8 cellular contexts compared by ENCODE assay signal in the genomic region with DNA sequence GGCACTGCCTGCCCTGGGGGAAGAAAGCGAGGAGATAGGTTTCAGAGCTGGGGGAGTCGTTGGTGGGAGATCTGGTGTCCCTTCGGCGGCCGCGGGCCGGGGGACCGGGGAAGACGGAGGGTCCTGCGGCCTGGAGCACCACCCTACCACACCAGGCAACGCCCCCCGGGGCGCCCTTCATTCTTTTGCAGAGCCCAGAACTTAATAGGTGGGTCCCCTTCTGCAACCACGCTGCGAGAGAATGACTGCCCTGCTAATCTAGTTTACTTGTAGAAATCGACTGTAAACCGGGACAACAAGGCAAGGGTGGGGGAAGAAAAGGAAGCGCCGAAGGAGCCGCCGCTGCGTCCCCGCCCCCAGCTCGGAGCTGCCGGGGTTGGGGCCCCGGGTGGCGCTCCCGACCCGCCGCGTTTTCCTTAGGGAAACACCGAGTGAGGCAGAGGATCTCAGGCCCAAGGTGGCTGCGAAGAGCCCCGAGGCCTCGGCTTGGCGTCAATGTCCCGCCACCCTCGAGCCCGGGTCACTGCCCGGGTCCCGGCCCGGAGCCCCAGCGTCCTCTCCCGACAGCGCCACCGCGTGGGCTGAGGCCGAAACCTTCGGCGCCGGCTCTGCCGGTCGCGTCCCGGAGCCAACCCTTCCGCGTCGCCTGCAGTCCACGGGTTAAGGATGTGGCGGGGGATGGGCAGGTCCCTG. TPM values are rescaled to one million over a fixed set of nuclear protein-coding genes. Genes with fewer than 3 reads are reported as not detected.
A peak's percentile ranks its signal among the peaks of the same experiment; 100 is the strongest.
DNase-seq lines count a peak whose midpoint lies in the region; ATAC-seq, FAIRE-seq and TF ChIP-seq lines count a peak whose summit lies in the region.

No MANE protein-coding gene starts in this region.

- FAIRE-seq in H54 (lab: Jason Lieb, UNC): peak; percentile 30

- peaks cover 53% of the 10 kb centered on the region for H3K27me3 ChIP-seq in DOHH2 (ENCODE audit: control insufficient read depth, low read length)

- H3K27ac Mint-ChIP-seq in activated naive CD8-positive, alpha-beta T cell treated with anti-CD3 and anti-CD28 coated beads, Interleukin-2, amount 10 ng/mL, durations not matched to agents 7 days and 5 days: peak overlapping the region; percentile 38
- H3K27ac Mint-ChIP-seq in osteocyte (ENCODE audit: unreplicated experiment): no peak overlapping the region

- H3K27ac ChIP-seq in DOHH2 (ENCODE audit: low read depth, low read length): no peak overlapping the region

- H3K9me3 ChIP-seq in DOHH2 (ENCODE audit: control insufficient read depth, insufficient read depth, low read length): no peaks in the 10 kb centered on the region

- peak; percentile 38 for TF ChIP-seq CTCF in DOHH2 (IDR thresholded peaks at IDR 0.05; ENCODE audit: low read depth, low read length, poor library complexity, severe bottlenecking)
- peak; percentile 94 for TF ChIP-seq CTCF in osteocyte (IDR thresholded peaks at IDR 0.05)

- peak overlapping the region; percentile 39 for H3K4me3 Mint-ChIP-seq in activated naive CD8-positive, alpha-beta T cell treated with anti-CD3 and anti-CD28 coated beads, Interleukin-2, amount 10 ng/mL, durations not matched to agents 7 days and 5 days
- peak overlapping the region; percentile 71 for H3K4me3 Mint-ChIP-seq in osteocyte (ENCODE audit: unreplicated experiment)

- DNase-seq in H54 (ENCODE audit: insufficient read length, low spot score) (peak; percentile 95), NCI-H526 treated with DMSO at 0.1 percent for 48 hours (lab: John Stamatoyannopoulos, UW) (peak; percentile 18), cardiac septum (ENCODE audit: low spot score) (peak; percentile 85), osteocyte (ENCODE audit: extremely low spot score, unreplicated experiment) (peak; percentile 91), GM19240 (ENCODE audit: insufficient read length, low spot score) (no peak)
- peak; percentile 79 for DNase-seq in activated naive CD8-positive, alpha-beta T cell treated with anti-CD3 and anti-CD28 coated beads, Interleukin-2, amount 10 ng/mL, durations not matched to agents 7 days and 5 days

- H3K4me3 ChIP-seq in DOHH2 (ENCODE audit: low read length): no peak overlapping the region

- H3K79me2 ChIP-seq in DOHH2 (ENCODE audit: control insufficient read depth, low read length): no peaks in the 10 kb centered on the region

- intact Hi-C loops in cardiac septum (cut with DNase I): no loop called here

- peaks cover 6% of the 10 kb centered on the region; the same call in 1 of the 2 replicates for H3K4me1 ChIP-seq in DOHH2 (ENCODE audit: control insufficient read depth, low read length)

- POLR2A ChIA-PET in activated naive CD8-positive, alpha-beta T cell treated with anti-CD3 and anti-CD28 coated beads, Interleukin-2, amount 10 ng/mL, durations not matched to agents 7 days and 5 days (lab: Charles Lee): no interaction called here

- no peaks in the 10 kb centered on the region for H3K36me3 ChIP-seq in DOHH2 (ENCODE audit: control insufficient read depth, low read length)

- peaks cover 2% of the 10 kb centered on the region for H3K36me3 Mint-ChIP-seq in activated naive CD8-positive, alpha-beta T cell treated with anti-CD3 and anti-CD28 coated beads, Interleukin-2, amount 10 ng/mL, durations not matched to agents 7 days and 5 days
- H3K36me3 Mint-ChIP-seq in osteocyte (ENCODE audit: unreplicated experiment): peaks cover 2% of the 10 kb centered on the region

- no peaks in the 10 kb centered on the region; the same call in none of the 2 replicates for H3F3A ChIP-seq in DOHH2 (ENCODE audit: control insufficient read depth, insufficient read depth)

- peak; percentile 51 for ATAC-seq in activated naive CD8-positive, alpha-beta T cell treated with anti-CD3 and anti-CD28 coated beads, Interleukin-2, amount 10 ng/mL, durations not matched to agents 7 days and 5 days (ENCODE audit: low read depth)
- ATAC-seq in GM18909 (IDR thresholded peaks at IDR 0.05; ENCODE audit: poor library complexity, unreplicated experiment): no peak

- 0 out of 2 replicates have a peak, but pooled peaks have one; percentile 9 for TF ChIP-seq POLR2A in H54 (IDR thresholded peaks at IDR 0.05; ENCODE audit: low read depth, low read length)

- peaks cover 2% of the 10 kb centered on the region for H3K9me3 Mint-ChIP-seq in activated naive CD8-positive, alpha-beta T cell treated with anti-CD3 and anti-CD28 coated beads, Interleukin-2, amount 10 ng/mL, durations not matched to agents 7 days and 5 days
- no peaks in the 10 kb centered on the region for H3K9me3 Mint-ChIP-seq in osteocyte (ENCODE audit: unreplicated experiment)

- H4K20me1 ChIP-seq in DOHH2 (ENCODE audit: control insufficient read depth, insufficient read depth, low read depth, low read length): no peaks in the 10 kb centered on the region

- H3K27me3 Mint-ChIP-seq in activated naive CD8-positive, alpha-beta T cell treated with anti-CD3 and anti-CD28 coated beads, Interleukin-2, amount 10 ng/mL, durations not matched to agents 7 days and 5 days: peaks cover 76% of the 10 kb centered on the region
- peaks cover 72% of the 10 kb centered on the region for H3K27me3 Mint-ChIP-seq in osteocyte (ENCODE audit: unreplicated experiment)

- no peak overlapping the region for H3K4me2 ChIP-seq in DOHH2 (ENCODE audit: low read length)

- no peaks in the 10 kb centered on the region for H3K9me2 ChIP-seq in DOHH2 (replicated peaks; ENCODE audit: control insufficient read depth, low read length)

- H3K4me1 Mint-ChIP-seq in activated naive CD8-positive, alpha-beta T cell treated with anti-CD3 and anti-CD28 coated beads, Interleukin-2, amount 10 ng/mL, durations not matched to agents 7 days and 5 days: peaks cover 20% of the 10 kb centered on the region
- H3K4me1 Mint-ChIP-seq in osteocyte (ENCODE audit: unreplicated experiment): peaks cover 26% of the 10 kb centered on the region

RNA-seq across cellular contexts. Expression of gene SATB2, which starts 5.4 kb away (rescaled TPM):
- under 1 TPM; 0.06 to 0.11 TPM for total RNA-seq in activated naive CD8-positive, alpha-beta T cell treated with anti-CD3 and anti-CD28 coated beads, Interleukin-2, amount 10 ng/mL, durations not matched to agents 7 days and 5 days
- total RNA-seq in cardiac septum (1.5 TPM), osteocyte (11.6 and 12.8 TPM in 2 replicates)
